8 cellular contexts compared by ENCODE assay signal in the genomic region with DNA sequence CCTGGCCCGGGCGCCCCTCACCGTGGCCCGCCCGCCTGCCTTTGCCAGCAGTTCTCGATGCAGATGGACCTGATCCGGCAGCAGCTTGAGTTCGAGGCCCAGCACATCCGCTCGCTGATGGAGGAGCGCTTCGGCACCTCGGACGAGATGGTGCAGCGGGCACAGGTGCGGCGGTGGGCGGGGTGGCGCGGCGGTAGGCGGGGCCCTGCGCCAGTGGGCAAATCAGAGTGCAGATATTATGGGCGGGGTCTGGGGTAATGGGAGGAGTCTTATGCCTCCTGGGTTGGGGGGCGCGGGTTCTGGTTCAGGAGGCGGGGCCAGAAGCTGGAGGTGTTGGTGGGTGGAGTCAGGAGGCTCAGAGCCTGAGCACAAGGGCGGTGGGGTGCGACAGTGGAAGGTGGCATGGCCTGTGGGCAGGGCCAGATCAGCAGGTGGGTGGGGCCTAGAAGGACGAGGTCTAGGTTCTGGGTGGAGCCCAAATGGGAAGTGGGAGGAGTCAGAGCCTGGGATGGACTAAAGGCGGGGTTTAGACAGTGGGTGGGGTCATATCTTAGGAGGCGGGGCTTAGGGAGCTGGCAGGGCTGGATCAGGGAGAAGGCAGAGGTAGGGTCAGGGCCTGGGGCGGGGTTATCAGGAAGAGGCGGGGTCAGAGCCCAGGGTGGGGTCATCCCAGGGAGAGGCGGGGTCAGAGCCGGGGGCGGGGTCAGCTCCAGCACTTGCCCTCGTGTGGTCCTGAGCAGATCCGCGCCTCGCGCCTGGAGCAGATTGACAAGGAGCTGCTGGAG. TPM values are rescaled to one million over a fixed set of nuclear protein-coding genes. Genes with fewer than 3 reads are reported as not detected.
DNase-seq lines count a peak whose midpoint lies in the region; ATAC-seq and TF ChIP-seq lines count a peak whose summit lies in the region.

No MANE protein-coding gene starts in this region.

- H2BK12ac ChIP-seq in mesenchymal stem cell (ENCODE audit: low read length in 2 of 2), result no peak overlapping the region

- DNase-seq in EL, result peak; percentile 60
- peak; percentile 30 for DNase-seq in IMR-90
- peak in 28 of 34 experiments; percentile 27 to 58 (median 45) for DNase-seq in T-cell
- peak in 1 of 2 donors; percentile 37 for DNase-seq in central memory CD8-positive, alpha-beta T cell (ENCODE audit: low spot score in 2 of 2)
- DNase-seq in mesenchymal stem cell, result peak; percentile 54
- no peak for DNase-seq in cortex of kidney (lab: John Stamatoyannopoulos, UW)

- H3K18ac ChIP-seq in IMR-90 (ENCODE audit: low read depth, low read length), result no peak overlapping the region
- no peak overlapping the region for H3K18ac ChIP-seq in mesenchymal stem cell (ENCODE audit: low read depth in 1 of 2, low read length in 2 of 2)

- H2BK5ac ChIP-seq in IMR-90 (ENCODE audit: low read depth, low read length, poor library complexity, severe bottlenecking), result no peak overlapping the region
- no peak overlapping the region for H2BK5ac ChIP-seq in mesenchymal stem cell (ENCODE audit: low read depth, low read length, poor library complexity, severe bottlenecking)

- WGBS in IMR-90 (ENCODE audit: extremely low coverage in 2 of 2, insufficient read length in 1 of 2), 2 experiments, result 12% methylated on average over 19 of the region's 42 CpGs; no CpG with 5 or more reads in 1 of the 2 experiments
- 31% methylated on average over 42 of the region's 42 CpGs for WGBS in mesenchymal stem cell

- H3K9ac ChIP-seq in IMR-90 (ENCODE audit: low read depth, low read length) (no peak overlapping the region), mesenchymal stem cell (ENCODE audit: low read length) (no peak overlapping the region)

- H3K14ac ChIP-seq in IMR-90 (replicated peaks; ENCODE audit: low read depth, low read length) (no peak overlapping the region), mesenchymal stem cell (ENCODE audit: low read length in 2 of 2) (no peak overlapping the region)

- no peaks in the 10 kb centered on the region for H3K9me3 Mint-ChIP-seq in T-cell
- no peaks in the 10 kb centered on the region for H3K9me3 Mint-ChIP-seq in central memory CD8-positive, alpha-beta T cell

- no peak overlapping the region for H4K5ac ChIP-seq in IMR-90 (ENCODE audit: low read depth, low read length)

- H2BK120ac ChIP-seq in IMR-90 (ENCODE audit: low read depth, low read length) (no peak overlapping the region), mesenchymal stem cell (ENCODE audit: low read depth, low read length) (no peak overlapping the region)

- no peak for TF ChIP-seq POLR2A in IMR-90 (IDR thresholded peaks at IDR 0.05; ENCODE audit: low read depth, low read length)

- no peak overlapping the region for H3K4ac ChIP-seq in IMR-90 (ENCODE audit: low read depth, low read length)
- H3K4ac ChIP-seq in mesenchymal stem cell (ENCODE audit: low read depth in 1 of 2, low read length in 2 of 2), result no peak overlapping the region

- H3K79me1 ChIP-seq in IMR-90 (ENCODE audit: low read depth in 1 of 2, low read length in 2 of 2), result no peaks in the 10 kb centered on the region
- no peaks in the 10 kb centered on the region for H3K79me1 ChIP-seq in mesenchymal stem cell (replicated peaks; ENCODE audit: low read length, poor library complexity, severe bottlenecking)

- in situ Hi-C loops in IMR-90 (cut with MboI; ENCODE audit: low sequenced_read_pairs), result no loop called here

- no peaks in the 10 kb centered on the region for H3K36me3 ChIP-seq in IMR-90 (ENCODE audit: control insufficient read depth, insufficient read depth, low read length)
- peaks cover 0 to 12% of the 10 kb centered on the region in 2 experiments for H3K36me3 ChIP-seq in mesenchymal stem cell (ENCODE audit: control insufficient read depth in 1 of 2, insufficient read depth in 2 of 2, low read depth in 1 of 2, low read length in 2 of 2)

- H3K4me2 ChIP-seq in IMR-90 (ENCODE audit: low read depth, low read length) (no peak overlapping the region), mesenchymal stem cell (ENCODE audit: low read length, poor library complexity, severe bottlenecking) (no peak overlapping the region)

- peaks cover 24 to 57% of the 10 kb centered on the region in 2 donors for H3K27me3 Mint-ChIP-seq in T-cell
- peaks cover 53% of the 10 kb centered on the region for H3K27me3 Mint-ChIP-seq in central memory CD8-positive, alpha-beta T cell

- H3K27me3 ChIP-seq in IMR-90 (ENCODE audit: control insufficient read depth, insufficient read depth, low read length), result peaks cover 58% of the 10 kb centered on the region
- H3K27me3 ChIP-seq in mesenchymal stem cell (ENCODE audit: control insufficient read depth in 1 of 2, insufficient read depth in 1 of 2, low read length in 2 of 2), result peaks cover 55 to 79% of the 10 kb centered on the region in 2 experiments

- no peak overlapping the region for H3K56ac ChIP-seq in IMR-90 (ENCODE audit: extremely low read depth, insufficient read depth, low read length)

- H4K8ac ChIP-seq in IMR-90 (ENCODE audit: low read depth in 2 of 2, low read length in 2 of 2), result no peak overlapping the region
- H4K8ac ChIP-seq in mesenchymal stem cell (ENCODE audit: low read length), result no peak overlapping the region

- H2AK9ac ChIP-seq in IMR-90 (replicated peaks; ENCODE audit: low read depth, low read length, poor library complexity), result no peak overlapping the region

- CTCF ChIA-PET in IMR-90 (lab: Yijun Ruan, JAX), result no interaction called here
- CTCF ChIA-PET in T-cell (lab: Charles Lee), result interaction anchor here in 1 of 2 donors (0.6 to 0.7 kb wide), 2 partner anchors 320 to 374 kb away, joined by 8 read pairs; no protein-coding TSS in a partner anchor

- dilution Hi-C loops in IMR-90 (cut with HindIII; ENCODE audit: low sequenced_read_pairs, unreplicated experiment), result no loop called here

- H3K4me1 ChIP-seq in IMR-90 (ENCODE audit: control insufficient read depth, insufficient read depth, low read length) (no peaks in the 10 kb centered on the region), mesenchymal stem cell (ENCODE audit: control insufficient read depth, insufficient read depth, low read depth, low read length) (peaks cover 13% of the 10 kb centered on the region)

- H3K4me3 Mint-ChIP-seq in T-cell, result peak overlapping the region in 1 of 3 donors; percentile 58
- peak overlapping the region; percentile 43 for H3K4me3 Mint-ChIP-seq in central memory CD8-positive, alpha-beta T cell

- intact Hi-C loops in IMR-90 (cut with micrococcal nuclease), result no loop called here

- no TSS peak for BruUV-seq in IMR-90 (replicated peaks; lab: Mats Ljungman, UMichigan)

- H3K23ac ChIP-seq in IMR-90 (ENCODE audit: low read depth, low read length), result no peak overlapping the region
- H3K23ac ChIP-seq in mesenchymal stem cell (ENCODE audit: low read length in 2 of 2), result no peak overlapping the region

- H3K36me3 Mint-ChIP-seq in T-cell, result peaks cover 3% of the 10 kb centered on the region
- H3K36me3 Mint-ChIP-seq in central memory CD8-positive, alpha-beta T cell (ENCODE audit: insufficient read depth), result peaks cover 10% of the 10 kb centered on the region

- H3K27ac Mint-ChIP-seq in T-cell, result peak overlapping the region in 1 of 2 donors; percentile 63
- peak overlapping the region; percentile 41 for H3K27ac Mint-ChIP-seq in central memory CD8-positive, alpha-beta T cell (ENCODE audit: low read depth)

- H3K4me1 Mint-ChIP-seq in T-cell, result peaks cover 11 to 21% (median 12%) of the 10 kb centered on the region in 3 donors
- H3K4me1 Mint-ChIP-seq in central memory CD8-positive, alpha-beta T cell, result peaks cover 21% of the 10 kb centered on the region

- H3K9me1 ChIP-seq in IMR-90 (ENCODE audit: insufficient read depth, low read length), result 0 out of 2 replicates have a peak, but pooled peaks cover 2% of the 10 kb centered on the region

- H3K4me3 ChIP-seq in IMR-90 (ENCODE audit: insufficient read depth, low read depth, low read length) (no peak overlapping the region), mesenchymal stem cell (ENCODE audit: insufficient read depth in 1 of 2, low read depth in 1 of 2, low read length in 2 of 2) (no peak overlapping the region)

- TF ChIP-seq RAD21 in IMR-90 (IDR thresholded peaks at IDR 0.05; ENCODE audit: low read length), result no peak

- no peak overlapping the region for H2AK5ac ChIP-seq in IMR-90 (ENCODE audit: low read depth, low read length)
- no peak overlapping the region for H2AK5ac ChIP-seq in mesenchymal stem cell (ENCODE audit: low read length, severe bottlenecking)

- H3K27ac ChIP-seq in IMR-90 (ENCODE audit: insufficient read depth, low read length) (no peak overlapping the region), mesenchymal stem cell (ENCODE audit: low read length, poor library complexity, severe bottlenecking) (no peak overlapping the region)

- ATAC-seq in IMR-90 (ENCODE audit: low read depth) (peak; percentile 65), T-cell (replicated peaks in 1 of 4) (peak; percentile 53 to 74 (median 61)), HG02938 (IDR thresholded peaks at IDR 0.05; ENCODE audit: unreplicated experiment) (no peak), HG03025 (IDR thresholded peaks at IDR 0.05; ENCODE audit: low FRiP score, unreplicated experiment) (no peak)
- ATAC-seq in central memory CD8-positive, alpha-beta T cell (replicated peaks; ENCODE audit: extremely low read depth, poor library complexity, severe bottlenecking), result peak; percentile 44

- H4K91ac ChIP-seq in IMR-90 (ENCODE audit: insufficient read depth, low read depth, low read length), result no peak overlapping the region
- no peak overlapping the region for H4K91ac ChIP-seq in mesenchymal stem cell (ENCODE audit: low read length)

- POLR2A ChIA-PET in IMR-90 (lab: Charles Lee; ENCODE audit: unreplicated experiment), result no interaction called here
- POLR2A ChIA-PET in T-cell (lab: Charles Lee), result no interaction called here

- H2BK20ac ChIP-seq in IMR-90 (ENCODE audit: low read depth, low read length), result no peak overlapping the region

- H3K9me3 ChIP-seq in IMR-90 (ENCODE audit: control insufficient read depth, insufficient read depth, low read length), result no peaks in the 10 kb centered on the region
- no peaks in the 10 kb centered on the region for H3K9me3 ChIP-seq in mesenchymal stem cell (ENCODE audit: control insufficient read depth, low read length)

- H2AFZ ChIP-seq in IMR-90 (replicated peaks; ENCODE audit: low read length, poor library complexity), result peak overlapping the region; percentile 51
- H2AFZ ChIP-seq in mesenchymal stem cell (ENCODE audit: low read depth, low read length), result no peak overlapping the region

- H2BK15ac ChIP-seq in IMR-90 (ENCODE audit: low read depth, low read length), result no peak overlapping the region
- H2BK15ac ChIP-seq in mesenchymal stem cell (ENCODE audit: low read depth, poor library complexity, severe bottlenecking), result no peak overlapping the region

- H4K20me1 ChIP-seq in IMR-90 (ENCODE audit: insufficient read depth, low read length), result peaks cover 52% of the 10 kb centered on the region

- TF ChIP-seq CTCF in IMR-90 (conservative IDR thresholded peaks at IDR 0.05; ENCODE audit: low read depth, low read length), result no peak

RNA-seq across cellular contexts. Expression of gene APC2, which starts 5.6 kb away (rescaled TPM):
- total RNA-seq in IMR-90 (2012; rRNA removed), result 0.28 and 0.36 TPM in 2 replicates
- polyA plus RNA-seq in IMR-90 (2012; rRNA removed), result 0.41 and 0.42 TPM in 2 replicates
- 0.17 and 0.55 TPM in 2 replicates for polyA plus RNA-seq in IMR-90 (2012; cell fraction: cytosol; rRNA removed)
- 0.89 and 2.3 TPM in 2 replicates for polyA plus RNA-seq in IMR-90 (2012; cell fraction: nucleus; rRNA removed; ENCODE audit: low replicate concordance)
- total RNA-seq in T-cell, result under 1 TPM; 0.08 to 0.29 (median 0.13) TPM
- 0.23 TPM for polyA plus RNA-seq in mesenchymal stem cell (2013, experiment 1 of 2)
- 0.23 TPM for polyA plus RNA-seq in mesenchymal stem cell (2013, experiment 2 of 2)

RNA-seq across cellular contexts. Expression of gene RPS15, which starts 17.3 kb away (rescaled TPM):
- total RNA-seq in IMR-90 (2012; rRNA removed), result 834 and 1,179 TPM in 2 replicates
- 1,855 and 2,269 TPM in 2 replicates for polyA plus RNA-seq in IMR-90 (2012; rRNA removed)
- 15,264 and 18,725 TPM in 2 replicates for polyA plus RNA-seq in IMR-90 (2012; cell fraction: cytosol; rRNA removed)
- 1,510 and 3,480 TPM in 2 replicates for polyA plus RNA-seq in IMR-90 (2012; cell fraction: nucleus; rRNA removed; ENCODE audit: low replicate concordance)
- 1,000 to 10,000 TPM; 1,731 to 2,353 (median 2,282) TPM for total RNA-seq in T-cell
- 2,213 TPM for polyA plus RNA-seq in mesenchymal stem cell (2013, experiment 1 of 2)
- 2,093 TPM for polyA plus RNA-seq in mesenchymal stem cell (2013, experiment 2 of 2)

RNA-seq across cellular contexts. Expression of gene C19orf25, which starts 23.5 kb away (rescaled TPM):
- total RNA-seq in IMR-90 (2012; rRNA removed) (10.4 and 10.6 TPM in 2 replicates), T-cell (10 to 100 TPM; 30.8 to 76.2 (median 71.4) TPM)
- 34.9 and 40.8 TPM in 2 replicates for polyA plus RNA-seq in IMR-90 (2012; rRNA removed)
- 36.9 and 49.4 TPM in 2 replicates for polyA plus RNA-seq in IMR-90 (2012; cell fraction: cytosol; rRNA removed)
- 25.0 and 47.9 TPM in 2 replicates for polyA plus RNA-seq in IMR-90 (2012; cell fraction: nucleus; rRNA removed; ENCODE audit: low replicate concordance)
- 19.7 TPM for polyA plus RNA-seq in mesenchymal stem cell (2013, experiment 1 of 2)
- 19.4 TPM for polyA plus RNA-seq in mesenchymal stem cell (2013, experiment 2 of 2)

RNA-seq across cellular contexts. Expression of gene PCSK4, which starts 34.6 kb away (rescaled TPM):
- total RNA-seq in IMR-90 (2012; rRNA removed), result 0.56 and 0.72 TPM in 2 replicates
- 1.7 and 2.9 TPM in 2 replicates for polyA plus RNA-seq in IMR-90 (2012; rRNA removed)
- polyA plus RNA-seq in IMR-90 (2012; cell fraction: cytosol; rRNA removed), result 0.29 and 1.2 TPM in 2 replicates
- 31.5 and 85.3 TPM in 2 replicates for polyA plus RNA-seq in IMR-90 (2012; cell fraction: nucleus; rRNA removed; ENCODE audit: low replicate concordance)
- total RNA-seq in T-cell, result 1 to 10 TPM; 5.2 to 9.8 (median 5.6) TPM
- polyA plus RNA-seq in mesenchymal stem cell (2013, experiment 1 of 2), result 2.0 TPM
- 1.4 TPM for polyA plus RNA-seq in mesenchymal stem cell (2013, experiment 2 of 2)

RNA-seq across cellular contexts. Expression of gene REEP6, which starts 35.5 kb away (rescaled TPM):
- total RNA-seq in IMR-90 (2012; rRNA removed), result 1.3 and 1.7 TPM in 2 replicates
- polyA plus RNA-seq in IMR-90 (2012; rRNA removed), result 2.2 and 3.2 TPM in 2 replicates
- polyA plus RNA-seq in IMR-90 (2012; cell fraction: cytosol; rRNA removed), result 2.8 and 4.8 TPM in 2 replicates
- polyA plus RNA-seq in IMR-90 (2012; cell fraction: nucleus; rRNA removed; ENCODE audit: low replicate concordance), result 2.0 and 2.7 TPM in 2 replicates
- total RNA-seq in T-cell, result 1 to 10 TPM; 2.2 to 6.9 (median 5.5) TPM
- 3.1 TPM for polyA plus RNA-seq in mesenchymal stem cell (2013, experiment 1 of 2)
- polyA plus RNA-seq in mesenchymal stem cell (2013, experiment 2 of 2), result 3.7 TPM

Comparison
In these comparisons a context has a peak if more than half of its experiments do, and no peak if none do; other contexts are left out.
1. ATAC-seq: peak in IMR-90 (single experiment), T-cell (4 of 4) and central memory CD8-positive, alpha-beta T cell (single experiment); none in HG02938 (single experiment) and HG03025 (single experiment).